In the genomic region with DNA sequence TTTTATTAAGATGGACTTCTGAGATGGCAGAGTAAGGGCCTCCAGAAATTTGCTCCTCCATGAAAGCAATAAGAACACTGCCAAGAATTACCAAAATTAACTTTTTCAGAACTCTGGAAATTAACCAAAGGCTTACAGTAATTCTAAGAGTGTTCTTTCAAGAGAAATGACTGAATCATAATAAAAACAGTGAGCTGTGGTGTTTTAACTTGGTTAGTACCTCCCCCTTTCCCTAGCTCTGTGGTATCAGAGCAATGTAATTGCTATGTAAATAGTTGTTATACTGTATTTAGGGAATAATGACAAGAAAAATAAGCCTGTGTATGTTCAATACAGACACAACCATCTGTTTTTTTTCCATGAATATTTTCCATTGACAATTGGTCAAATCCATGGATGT, we compare ENCODE assay signal across 15 cellular contexts. TPM values are rescaled to one million over a fixed set of nuclear protein-coding genes. Genes with fewer than 3 reads are reported as not detected.
DNase-seq lines count a peak whose midpoint lies in the region; ATAC-seq and TF ChIP-seq lines count a peak whose summit lies in the region.
"Had no signal": no experiment of that assay in that cellular context is flagged by ENCODE, and none has a peak within 500 bp of the region (broad histone marks: within the 10 kb centered on the region; RNA-seq: fewer than 3 reads in every experiment).

No MANE protein-coding gene starts in this region.

- no peaks in the 10 kb centered on the region for H3K36me3 ChIP-seq in skeletal muscle satellite cell (ENCODE audit: insufficient read depth, low read length)
- H3K36me3 ChIP-seq: ascending aorta had no signal

- no peak overlapping the region for H3K27ac Mint-ChIP-seq in nephron progenitor cell
- H3K27ac Mint-ChIP-seq: endodermal cell had no signal

- H3K4me2 ChIP-seq in skeletal muscle satellite cell (ENCODE audit: low read length) = peak overlapping the region; percentile 55

- no peaks in the 10 kb centered on the region for H3K9me3 Mint-ChIP-seq in nephron progenitor cell
- H3K9me3 Mint-ChIP-seq: endodermal cell had no signal

- H3K9ac ChIP-seq in skeletal muscle satellite cell (ENCODE audit: low read depth, low read length) = no peak overlapping the region

- H3K36me3 Mint-ChIP-seq in nephron progenitor cell (ENCODE audit: low read depth) = peaks cover 13% of the 10 kb centered on the region

- H3K27me3 ChIP-seq in skeletal muscle satellite cell (ENCODE audit: control insufficient read depth, insufficient read depth, low read length) = no peaks in the 10 kb centered on the region
- H3K27me3 ChIP-seq: ascending aorta, neutrophil, spleen had no signal

- no peak overlapping the region for H3K4me3 Mint-ChIP-seq in nephron progenitor cell
- H3K4me3 Mint-ChIP-seq: endodermal cell had no signal

- ATAC-seq in activated CD4-positive, CD25-positive, alpha-beta regulatory T cell treated with anti-CD3 and anti-CD28 coated beads, Interleukin-2, amount 50 U/mL, for 24 hours = peak; percentile 55 to 59
- no peak for ATAC-seq in GM21360 (IDR thresholded peaks at IDR 0.05; ENCODE audit: unreplicated experiment)
- ATAC-seq: PC-3 had no signal

- peaks cover 7% of the 10 kb centered on the region for H3K27me3 Mint-ChIP-seq in nephron progenitor cell (ENCODE audit: low read depth, poor library complexity)

- DNase-seq in activated CD4-positive, CD25-positive, alpha-beta regulatory T cell treated with anti-CD3 and anti-CD28 coated beads, Interleukin-2, amount 50 U/mL, for 72 hours = no peak
- DNase-seq in NCI-H146 treated with DMSO at 0.1 percent for 48 hours (lab: John Stamatoyannopoulos, UW; ENCODE audit: unreplicated experiment) (peak; percentile 79), cardiac fibroblast (ENCODE audit: low read depth in 2 of 2) (peak; percentile 41 to 65), nephron progenitor cell (no peak), cerebellum (ENCODE audit: low spot score) (no peak)
- DNase-seq: activated CD8-positive, alpha-beta memory T cell treated with anti-CD3 and anti-CD28 coated beads for 24 hours; endodermal cell; Karpas-422; PC-3; spleen had no signal

- H3K4me3 ChIP-seq in cardiac fibroblast (replicated peaks in 1 of 2; ENCODE audit: low read depth in 2 of 2, low read length in 2 of 2) (no peak overlapping the region), skeletal muscle satellite cell (ENCODE audit: low read length) (no peak overlapping the region)
- H3K4me3 ChIP-seq: ascending aorta, spleen had no signal

- H3K4me1 Mint-ChIP-seq in nephron progenitor cell = peaks cover 41% of the 10 kb centered on the region

- TF ChIP-seq CTCF in cardiac fibroblast (IDR thresholded peaks at IDR 0.05; ENCODE audit: low read depth, low read length) (no peak), nephron progenitor cell (IDR thresholded peaks at IDR 0.05) (no peak)

- peaks cover 28% of the 10 kb centered on the region for H3K4me1 ChIP-seq in skeletal muscle satellite cell (ENCODE audit: control insufficient read depth, insufficient read depth, low read length)

- no peaks in the 10 kb centered on the region for H3K9me3 ChIP-seq in skeletal muscle satellite cell (replicated peaks; ENCODE audit: low read length)
- H3K9me3 ChIP-seq: ascending aorta, neutrophil, spleen had no signal

RNA-seq across cellular contexts. Expression of a gene that starts 19.0 kb away (rescaled TPM):
- 8.5 and 10.4 TPM in 2 replicates for total RNA-seq in skeletal muscle satellite cell (2012; rRNA removed)
- total RNA-seq in cerebellum = 26.9 TPM

Comparison
In these comparisons a context has a peak if more than half of its experiments do, and no peak if none do; other contexts are left out.
1. DNase-seq: peak in NCI-H146 treated with DMSO at 0.1 percent for 48 hours (single experiment) and cardiac fibroblast (2 of 2); none in activated CD4-positive, CD25-positive, alpha-beta regulatory T cell treated with anti-CD3 and anti-CD28 coated beads, Interleukin-2, amount 50 U/mL, for 72 hours (single experiment), nephron progenitor cell (single experiment) and cerebellum (single experiment).